Comparison of ENCODE assay signal across 7 cellular contexts in genomic region chr17:42832934-42833770, GRCh38. TPM values are rescaled to one million over a fixed set of nuclear protein-coding genes. Genes with fewer than 3 reads are reported as not detected.
DNase-seq lines count a peak whose midpoint lies in the region; ATAC-seq, FAIRE-seq and TF ChIP-seq lines count a peak whose summit lies in the region.

Gene PSME3, plus strand, starts transcription at chr17:42833397. Its CDS starts 235 bp downstream, at chr17:42833632.

- H3K4me1 Mint-ChIP-seq in astrocyte (ENCODE audit: low read depth, unreplicated experiment) = peaks cover 15% of the 10 kb centered on the region

- TF ChIP-seq CTCF in astrocyte (IDR thresholded peaks at IDR 0.05; ENCODE audit: insufficient read depth, low read depth, low read length) = no peak

- H3K4me3 ChIP-seq in astrocyte (ENCODE audit: insufficient read depth, low read depth, low read length) = peak within 1 kb of the TSS; percentile 90

- no peaks in the 10 kb centered on the region for H3K27me3 ChIP-seq in astrocyte (ENCODE audit: insufficient read depth, low read length)

- no peaks in the 10 kb centered on the region for H3K9me3 Mint-ChIP-seq in astrocyte (ENCODE audit: unreplicated experiment)

- H2AFZ ChIP-seq in astrocyte (ENCODE audit: low read depth, low read length) = peak within 1 kb of the TSS; percentile 95

- DNase-seq in NCI-H1930 (lab: John Stamatoyannopoulos, UW) = peak; percentile 67 to 84
- DNase-seq in T-helper 22 cell (ENCODE audit: low read depth) = peak; percentile 83
- peak; percentile 78 for DNase-seq in astrocyte (ENCODE audit: low read depth)
- DNase-seq in hepatic stellate cell (ENCODE audit: low spot score) = peak; percentile 94
- DNase-seq in retina = peak; percentile 99

- peaks cover 22% of the 10 kb centered on the region for H4K20me1 ChIP-seq in astrocyte (ENCODE audit: insufficient read depth, low read length)

- H3K36me3 Mint-ChIP-seq in astrocyte (ENCODE audit: low read depth, unreplicated experiment) = peaks cover 3% of the 10 kb centered on the region

- H3K27ac ChIP-seq in astrocyte (ENCODE audit: low read depth, low read length) = peak within 1 kb of the TSS; percentile 93

- FAIRE-seq in astrocyte (lab: Jason Lieb, UNC) = no peak

- no peaks in the 10 kb centered on the region for H3K9me3 ChIP-seq in astrocyte (ENCODE audit: insufficient read depth, low read depth, low read length)

- peak within 1 kb of the TSS; percentile 92 for H3K9ac ChIP-seq in astrocyte (ENCODE audit: low read length)

- H3K27ac Mint-ChIP-seq in astrocyte (ENCODE audit: unreplicated experiment) = peak within 1 kb of the TSS; percentile 97

- H3K79me2 ChIP-seq in astrocyte (ENCODE audit: insufficient read depth, low read length) = peaks cover 51% of the 10 kb centered on the region

- peaks cover 1% of the 10 kb centered on the region for H3K27me3 Mint-ChIP-seq in astrocyte (ENCODE audit: low read depth, unreplicated experiment)

- H3K4me2 ChIP-seq in astrocyte (ENCODE audit: low read length) = peak within 1 kb of the TSS; percentile 88

- peaks cover 10% of the 10 kb centered on the region for H3K4me1 ChIP-seq in astrocyte (ENCODE audit: insufficient read depth, low read length)

- ATAC-seq in GM18498 (IDR thresholded peaks at IDR 0.05; ENCODE audit: unreplicated experiment) (peak; percentile 86), HG02885 (IDR thresholded peaks at IDR 0.05; ENCODE audit: poor library complexity, unreplicated experiment) (peak; percentile 79)

- H3K4me3 Mint-ChIP-seq in astrocyte (ENCODE audit: unreplicated experiment) = peak within 1 kb of the TSS; percentile 96

- H3K36me3 ChIP-seq in astrocyte (ENCODE audit: insufficient read depth, low read length) = peaks cover 17% of the 10 kb centered on the region

RNA-seq across cellular contexts. Expression of gene PSME3, which starts in this region (rescaled TPM):
- total RNA-seq in astrocyte = 131 and 152 TPM in 2 replicates

Comparison
In these comparisons a context has a peak if more than half of its experiments do, and no peak if none do; other contexts are left out.
1. Peak in every context shown above with its lines: DNase-seq, ATAC-seq, H3K4me3 ChIP-seq and H3K27ac ChIP-seq.